Comparison of ENCODE assay signal across 20 cellular contexts in genomic region chr17:41888332-41888965, GRCh38. TPM values are rescaled to one million over a fixed set of nuclear protein-coding genes. Genes with fewer than 3 reads are reported as not detected.
DNase-seq lines count a peak whose midpoint lies in the region; ATAC-seq and TF ChIP-seq lines count a peak whose summit lies in the region.
"Had no signal": no experiment of that assay in that cellular context is flagged by ENCODE, and none has a peak within 500 bp of the region (broad histone marks: within the 10 kb centered on the region; RNA-seq: fewer than 3 reads in every experiment).

No MANE protein-coding gene starts in this region.

- TF ChIP-seq CTCF in nephron progenitor cell (IDR thresholded peaks at IDR 0.05) (no peak), progenitor cell of endocrine pancreas (IDR thresholded peaks at IDR 0.05; ENCODE audit: unreplicated experiment) (no peak), GM13976 (IDR thresholded peaks at IDR 0.05; ENCODE audit: borderline replicate concordance, control extremely low read depth, extremely low read depth, insufficient read depth, missing control alignments) (no peak)

- H3K4me1 Mint-ChIP-seq in nephron progenitor cell (no peaks in the 10 kb centered on the region), progenitor cell of endocrine pancreas (ENCODE audit: low read depth) (no peaks in the 10 kb centered on the region)
- H3K4me1 Mint-ChIP-seq: CD4-positive, alpha-beta memory T cell had no signal

- no peak overlapping the region for H3K4me3 Mint-ChIP-seq in nephron progenitor cell
- no peak overlapping the region for H3K4me3 Mint-ChIP-seq in progenitor cell of endocrine pancreas (ENCODE audit: low read depth)
- H3K4me3 Mint-ChIP-seq: CD4-positive, alpha-beta memory T cell had no signal

- H3K9ac ChIP-seq in SK-N-MC (ENCODE audit: insufficient read length): no peak overlapping the region

- no peak overlapping the region for H3K4me3 ChIP-seq in SK-N-MC
- H3K4me3 ChIP-seq: HAP-1, K562 had no signal

- H3K27me3 Mint-ChIP-seq in nephron progenitor cell (ENCODE audit: low read depth, poor library complexity) (no peaks in the 10 kb centered on the region), progenitor cell of endocrine pancreas (no peaks in the 10 kb centered on the region)
- H3K27me3 Mint-ChIP-seq: CD4-positive, alpha-beta memory T cell had no signal

- H3K27ac Mint-ChIP-seq in nephron progenitor cell: peak overlapping the region; percentile 15
- peak overlapping the region; percentile 84 for H3K27ac Mint-ChIP-seq in progenitor cell of endocrine pancreas

- 0 out of 2 replicates have a peak overlapping the region, but pooled peaks have one; percentile 13 for H3K27ac ChIP-seq in SK-N-MC
- H3K27ac ChIP-seq: C4-2B, HL-60 had no signal

- in situ Hi-C loops in GM13976 (cut with MboI; ENCODE audit: low sequenced_read_pairs, unreplicated experiment): no loop called here

- H3K9me3 Mint-ChIP-seq in nephron progenitor cell (no peaks in the 10 kb centered on the region), progenitor cell of endocrine pancreas (ENCODE audit: low read depth) (no peaks in the 10 kb centered on the region)
- H3K9me3 Mint-ChIP-seq: CD4-positive, alpha-beta memory T cell had no signal

- peaks cover 94% of the 10 kb centered on the region for H3K36me3 ChIP-seq in SK-N-MC (ENCODE audit: insufficient read depth, low read length)

- no peaks in the 10 kb centered on the region for H3K9me3 ChIP-seq in SK-N-MC (ENCODE audit: low read depth, low read length)
- H3K9me3 ChIP-seq: HAP-1 had no signal

- H3K36me3 Mint-ChIP-seq in nephron progenitor cell (ENCODE audit: low read depth) (peaks cover 70% of the 10 kb centered on the region), progenitor cell of endocrine pancreas (ENCODE audit: insufficient read depth) (peaks cover 21% of the 10 kb centered on the region)

- ATAC-seq in left lobe of liver (peak; percentile 44), GM19023 (IDR thresholded peaks at IDR 0.05; ENCODE audit: unreplicated experiment) (no peak)
- ATAC-seq: K562 had no signal

- DNase-seq in SK-N-MC (ENCODE audit: low read depth, low spot score) (no peak), left lobe of liver (ENCODE audit: low spot score) (no peak), nephron progenitor cell (no peak), progenitor cell of endocrine pancreas (ENCODE audit: low spot score, unreplicated experiment) (no peak), AG08395 (ENCODE audit: low spot score) (no peak), GM13976 (ENCODE audit: low spot score) (no peak)
- DNase-seq: AML-193; CD4-positive, alpha-beta memory T cell; DMS153; DMS79; GDM1; IMR-90 had no signal

RNA-seq across cellular contexts. Expression of gene KLHL11, which starts 23.2 kb away (rescaled TPM):
- total RNA-seq in left lobe of liver: 5.9 TPM
- total RNA-seq in progenitor cell of endocrine pancreas: 16.9 and 19.6 TPM in 2 replicates

RNA-seq across cellular contexts. Expression of gene ACLY, which starts 30.3 kb away (rescaled TPM):
- total RNA-seq in left lobe of liver: 20.9 TPM
- 186 and 188 TPM in 2 replicates for total RNA-seq in progenitor cell of endocrine pancreas

RNA-seq across cellular contexts. Expression of gene ODAD4, which starts 42.0 kb away (rescaled TPM):
- 0.30 TPM for total RNA-seq in left lobe of liver
- 6.3 and 7.1 TPM in 2 replicates for total RNA-seq in progenitor cell of endocrine pancreas

RNA-seq across cellular contexts. Expression of gene KLHL10, which starts 50.8 kb away (rescaled TPM):
- not detected for total RNA-seq in left lobe of liver
- not detected in 2 replicates for total RNA-seq in progenitor cell of endocrine pancreas
- total RNA-seq: A172; CD4-positive, alpha-beta memory T cell; H4; HT1080; K562 had no signal

RNA-seq across cellular contexts. Expression of gene NT5C3B, which starts 52.4 kb away (rescaled TPM):
- total RNA-seq in left lobe of liver (24.3 TPM), progenitor cell of endocrine pancreas (105 and 115 TPM in 2 replicates)
